36 cellular contexts compared by ENCODE assay signal in genomic region chr15:64730151-64730550, GRCh38. TPM values are rescaled to one million over a fixed set of nuclear protein-coding genes. Genes with fewer than 3 reads are reported as not detected.
"Had no signal": no experiment of that assay in that cellular context is flagged by ENCODE, and none has a peak within 500 bp of the region (broad histone marks: within the 10 kb centered on the region; RNA-seq: fewer than 3 reads in every experiment).

No MANE protein-coding gene starts in this region.

- H3K27me3 ChIP-seq: MG63 had no signal

- H3K9me3 ChIP-seq: MG63 had no signal

- DNase-seq: Kasumi-1, MG63, MM.1S, MV-4-11, NCI-H1048, NCI-H1092, NCI-H1092 treated with DMSO at 0.1 percent for 48 hours, NCI-H1105, NCI-H1105 treated with DMSO at 0.1 percent for 48 hours, NCI-H1417, NCI-H1417 treated with DMSO at 0.1 percent for 48 hours, NCI-H1436, NCI-H1436 treated with DMSO at 0.1 percent for 48 hours, NCI-H146, NCI-H1694, NCI-H1694 treated with DMSO at 0.1 percent for 48 hours, NCI-H187, NCI-H187 treated with DMSO at 0.1 percent for 48 hours, NCI-H1930, NCI-H2029, NCI-H2029 treated with DMSO at 0.1 percent for 48 hours, NCI-H2081, NCI-H2081 treated with DMSO at 0.1 percent for 48 hours, NCI-H2107, NCI-H2171, NCI-H2171 treated with DMSO at 0.1 percent for 48 hours, NCI-H2227 treated with DMSO at 0.1 percent for 48 hours, NCI-H226, NCI-H345, NCI-H446, NCI-H446 treated with DMSO at 0.1 percent for 48 hours, NCI-H510A, NCI-H510A treated with DMSO at 0.1 percent for 48 hours, NCI-H524, NCI-H524 treated with DMSO at 0.1 percent for 48 hours had no signal

- H3K4me3 ChIP-seq: MG63 had no signal

- H3K36me3 ChIP-seq: MG63 had no signal

RNA-seq across cellular contexts. Expression of gene RBPMS2, which starts 45.2 kb away (rescaled TPM):
- total RNA-seq: LHCN-M2 had no signal
